Comparison of ENCODE assay signal across 9 cellular contexts in the genomic region with DNA sequence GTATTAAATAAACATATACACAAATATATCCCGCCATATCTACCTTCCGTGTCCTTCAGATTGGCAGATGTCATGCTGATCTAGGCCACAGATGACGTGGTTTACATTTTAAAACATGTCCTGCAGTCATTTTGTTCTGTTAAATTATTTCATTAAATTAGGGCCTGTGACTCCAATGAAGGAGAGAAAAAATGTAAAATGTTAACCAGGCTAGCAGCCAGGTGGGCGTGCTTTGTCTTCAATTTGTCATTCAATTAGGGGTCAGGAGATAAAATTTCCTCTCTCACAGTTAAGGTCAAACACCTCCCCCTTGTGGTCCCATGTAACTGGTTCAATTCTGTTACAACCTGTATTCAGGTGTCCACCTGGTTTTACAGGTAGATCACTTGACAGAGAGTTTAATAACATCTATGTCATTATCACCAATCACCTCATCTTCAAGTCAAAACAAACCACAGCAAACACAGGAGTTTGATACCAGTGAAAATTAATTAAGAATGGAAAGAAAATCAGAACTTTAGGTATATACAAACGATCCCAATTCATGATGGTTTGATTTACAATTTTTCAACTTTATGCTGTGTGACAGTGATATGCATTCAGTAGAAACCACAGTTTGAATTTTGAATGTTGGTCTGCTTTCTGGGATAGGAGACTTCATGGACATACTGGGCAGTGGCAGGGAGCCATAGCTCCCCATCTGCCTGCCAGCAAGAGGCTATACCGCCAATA.
A peak's percentile ranks its signal among the peaks of the same experiment; 100 is the strongest.
DNase-seq lines count a peak whose midpoint lies in the region; ATAC-seq and TF ChIP-seq lines count a peak whose summit lies in the region.
"Had no signal": no experiment of that assay in that cellular context is flagged by ENCODE, and none has a peak within 500 bp of the region (broad histone marks: within the 10 kb centered on the region; RNA-seq: fewer than 3 reads in every experiment).

No MANE protein-coding gene starts in this region.

- H3K9me3 Mint-ChIP-seq in WTC11 = peaks cover 84% of the 10 kb centered on the region
- H3K9me3 Mint-ChIP-seq in osteocyte (ENCODE audit: unreplicated experiment) = no peaks in the 10 kb centered on the region

- CTCF ChIA-PET in WTC11 (lab: Charles Lee) = no interaction called here

- H3K27me3 Mint-ChIP-seq in WTC11 (ENCODE audit: low read depth) (peaks cover 10% of the 10 kb centered on the region), osteocyte (ENCODE audit: unreplicated experiment) (peaks cover 3% of the 10 kb centered on the region)

- ATAC-seq in WTC11 (no peak), HG03378 (IDR thresholded peaks at IDR 0.05; ENCODE audit: unreplicated experiment) (no peak)

- TF ChIP-seq CTCF in GM13976 (IDR thresholded peaks at IDR 0.05; ENCODE audit: borderline replicate concordance, control extremely low read depth, extremely low read depth, insufficient read depth, missing control alignments) (peak; percentile 39), WTC11 (IDR thresholded peaks at IDR 0.05) (0 out of 2 replicates have a peak, but pooled peaks have one; percentile 14), osteocyte (IDR thresholded peaks at IDR 0.05) (peak; percentile 39)

- DNase-seq in GM13976 (ENCODE audit: low spot score) = peak; percentile 17
- DNase-seq in NCI-H1694 treated with DMSO at 0.1 percent for 48 hours (lab: John Stamatoyannopoulos, UW) = peak; percentile 83
- DNase-seq in WTC11 (ENCODE audit: low spot score) = no peak
- DNase-seq in osteocyte (ENCODE audit: extremely low spot score, unreplicated experiment) = no peak
- no peak for DNase-seq in central memory CD4-positive, alpha-beta T cell
- DNase-seq in SKM-1 treated with dmso at 0.1 percent for 144 hours (lab: John Stamatoyannopoulos, UW; ENCODE audit: unreplicated experiment) = no peak
- no peak for DNase-seq in cortex of kidney (lab: John Stamatoyannopoulos, UW)
- DNase-seq: activated CD4-positive, CD25-positive, alpha-beta regulatory T cell had no signal

- H3K4me1 Mint-ChIP-seq in WTC11 (no peaks in the 10 kb centered on the region), osteocyte (ENCODE audit: unreplicated experiment) (no peaks in the 10 kb centered on the region)

- POLR2A ChIA-PET in WTC11 (lab: Charles Lee) = no interaction called here

- H3K36me3 Mint-ChIP-seq in WTC11 = peaks cover 72% of the 10 kb centered on the region
- H3K36me3 Mint-ChIP-seq in osteocyte (ENCODE audit: unreplicated experiment) = no peaks in the 10 kb centered on the region

- no peak overlapping the region for H3K4me3 Mint-ChIP-seq in WTC11
- no peak overlapping the region for H3K4me3 Mint-ChIP-seq in osteocyte (ENCODE audit: unreplicated experiment)

- H3K27ac Mint-ChIP-seq in WTC11 (no peak overlapping the region), osteocyte (ENCODE audit: unreplicated experiment) (no peak overlapping the region)

- in situ Hi-C loops in GM13976 (cut with MboI; ENCODE audit: low sequenced_read_pairs, unreplicated experiment) = no loop called here

TF ChIP-seq in WTC11, 78 proteins besides CTCF, POLR2A, EP300 and RAD21:
- no peak for TF ChIP-seq AR (CRISPR knock-in tag; IDR thresholded peaks at IDR 0.05)
- TF ChIP-seq FOXJ3 (CRISPR knock-in tag; IDR thresholded peaks at IDR 0.05; ENCODE audit: borderline replicate concordance) = no peak
- no peak for TF ChIP-seq ZNF425 (CRISPR knock-in tag; conservative IDR thresholded peaks at IDR 0.05)
- TF ChIP-seq CBFB (CRISPR knock-in tag; IDR thresholded peaks at IDR 0.05; ENCODE audit: low read depth) = no peak
- no peak for TF ChIP-seq ATF6 (CRISPR knock-in tag; IDR thresholded peaks at IDR 0.05)
- no peak for TF ChIP-seq E2F1 (CRISPR knock-in tag; IDR thresholded peaks at IDR 0.05)
- no peak for TF ChIP-seq OVOL2 (CRISPR knock-in tag; IDR thresholded peaks at IDR 0.05; ENCODE audit: borderline replicate concordance)
- TF ChIP-seq SMAD3 (CRISPR knock-in tag; IDR thresholded peaks at IDR 0.05; ENCODE audit: borderline replicate concordance) = no peak
- TF ChIP-seq ZNF232 (CRISPR knock-in tag; IDR thresholded peaks at IDR 0.05) = no peak
- no peak for TF ChIP-seq ATF3 (CRISPR knock-in tag; conservative IDR thresholded peaks at IDR 0.05)
- TF ChIP-seq GRHL2 (CRISPR knock-in tag; IDR thresholded peaks at IDR 0.05; ENCODE audit: insufficient replicate concordance, severe bottlenecking) = no peak
- TF ChIP-seq MLX (CRISPR knock-in tag; IDR thresholded peaks at IDR 0.05) = no peak
- TF ChIP-seq CREB1 (CRISPR knock-in tag; IDR thresholded peaks at IDR 0.05) = no peak
- no peak for TF ChIP-seq CREM (CRISPR knock-in tag; IDR thresholded peaks at IDR 0.05)
- TF ChIP-seq ESRRA (CRISPR knock-in tag; IDR thresholded peaks at IDR 0.05; ENCODE audit: borderline replicate concordance) = no peak
- no peak for TF ChIP-seq JAZF1 (CRISPR knock-in tag; IDR thresholded peaks at IDR 0.05)

Comparison
In these comparisons a context has a peak if more than half of its experiments do, and no peak if none do; other contexts are left out.
1. DNase-seq: peak in GM13976 (single experiment) and NCI-H1694 treated with DMSO at 0.1 percent for 48 hours (single experiment); none in WTC11 (single experiment), osteocyte (single experiment), central memory CD4-positive, alpha-beta T cell (single experiment), SKM-1 treated with dmso at 0.1 percent for 144 hours (single experiment) and cortex of kidney (single experiment).
2. Peak in every context shown above with its lines, with median percentiles within 50 percentile points of each other: CTCF ChIP-seq.